ENCODE assay signal across 19 cellular contexts in the genomic region with DNA sequence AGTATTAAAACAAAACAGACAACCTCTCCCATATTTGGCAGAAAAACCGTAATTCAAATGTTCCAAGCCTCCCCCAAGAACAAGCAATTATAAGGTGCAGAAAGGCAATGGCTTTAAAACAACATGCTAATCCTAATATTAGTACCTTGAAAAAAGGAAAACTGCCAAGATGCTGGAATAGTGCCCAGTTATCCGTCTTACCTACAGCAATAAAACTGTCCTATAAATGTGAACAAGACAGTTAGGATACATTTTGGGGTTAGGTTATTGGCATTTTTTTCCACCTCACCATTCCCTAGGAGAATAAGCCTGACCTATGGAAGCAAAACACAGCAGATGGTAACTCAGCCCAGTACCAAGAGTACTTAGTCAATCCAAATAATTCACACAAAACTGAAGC.
DNase-seq lines count a peak whose midpoint lies in the region; ATAC-seq and TF ChIP-seq lines count a peak whose summit lies in the region.
"Had no signal": no experiment of that assay in that cellular context is flagged by ENCODE, and none has a peak within 500 bp of the region (broad histone marks: within the 10 kb centered on the region; RNA-seq: fewer than 3 reads in every experiment).

No MANE protein-coding gene starts in this region.

- H2AFZ ChIP-seq in PC-3 (ENCODE audit: low read length) = no peak overlapping the region

- no peaks in the 10 kb centered on the region for H3F3A ChIP-seq in PC-3 (ENCODE audit: low read length, unreplicated experiment)

- peaks cover 86% of the 10 kb centered on the region for H3K4me1 Mint-ChIP-seq in HFFc6 (ENCODE audit: low read depth)

- TF ChIP-seq CTCF in HFFc6 (IDR thresholded peaks at IDR 0.05) (no peak), PC-3 (conservative IDR thresholded peaks at IDR 0.05; ENCODE audit: low read depth, low read length) (no peak)

- no peaks in the 10 kb centered on the region for H3K27me3 ChIP-seq in PC-3 (ENCODE audit: low read length)

- no peaks in the 10 kb centered on the region for H4K20me1 ChIP-seq in PC-3 (ENCODE audit: low read length)

- ATAC-seq in PC-3 (no peak), Right ventricle myocardium inferior (no peak)

- H3K4me2 ChIP-seq in PC-3 (ENCODE audit: low read length) = no peak overlapping the region
- H3K4me2 ChIP-seq: KMS-11 had no signal

- H3K27me3 Mint-ChIP-seq in HFFc6 (ENCODE audit: insufficient read depth) = no peaks in the 10 kb centered on the region; the same call in 1 of the 2 replicates

- H3K9me2 ChIP-seq in PC-3 (replicated peaks; ENCODE audit: low read length) = no peaks in the 10 kb centered on the region

- H3K4me1 ChIP-seq in PC-3 (ENCODE audit: insufficient read depth, low read length) = peaks cover 17% of the 10 kb centered on the region

- H3K9me3 Mint-ChIP-seq in HFFc6 = no peaks in the 10 kb centered on the region
- H3K9me3 Mint-ChIP-seq: T-helper 1 cell treated with Interleukin-12 subunit alpha and Interleukin-12 subunit beta and Interleukin-4 antibody, amounts not matched to agents 30 μg/mL and 1 μg/mL, for 36 hours had no signal

- H3K27ac Mint-ChIP-seq in HFFc6 = peak overlapping the region; percentile 21; the same call in 1 of the 2 replicates
- H3K27ac Mint-ChIP-seq: T-helper 1 cell treated with Interleukin-12 subunit alpha and Interleukin-12 subunit beta and Interleukin-4 antibody, amounts not matched to agents 30 μg/mL and 1 μg/mL, for 36 hours had no signal

- H3K79me2 ChIP-seq in PC-3 (ENCODE audit: low read length) = no peaks in the 10 kb centered on the region

- no peak overlapping the region for H3K27ac ChIP-seq in PC-3 (ENCODE audit: low read length)
- H3K27ac ChIP-seq: KMS-11 had no signal

- H3K9me3 ChIP-seq in PC-3 (ENCODE audit: low read length) = no peaks in the 10 kb centered on the region

- CTCF ChIA-PET in PC-3 (lab: Charles Lee) = no interaction called here

- POLR2A ChIA-PET in PC-3 (lab: Charles Lee; ENCODE audit: unreplicated experiment) = no interaction called here

- intact Hi-C loops in PC-3 (cut with micrococcal nuclease) = no loop called here
- intact Hi-C loops in Right ventricle myocardium inferior (cut with DNase I) = loop anchor here (10.0 kb wide), 1 partner anchor 180 kb away; no protein-coding TSS in a partner anchor

- no peaks in the 10 kb centered on the region for H3K36me3 ChIP-seq in PC-3 (ENCODE audit: low read depth, low read length)

- no peak overlapping the region for H3K4me3 ChIP-seq in PC-3 (ENCODE audit: low read length)

- no TSS peak for BruUV-seq in PC-3 (replicated peaks; lab: Mats Ljungman, UMichigan)

- H3K9ac ChIP-seq in PC-3 (ENCODE audit: low read length) = no peak overlapping the region
- H3K9ac ChIP-seq: KMS-11 had no signal

- no peak overlapping the region for H3K4me3 Mint-ChIP-seq in HFFc6
- H3K4me3 Mint-ChIP-seq: T-helper 1 cell treated with Interleukin-12 subunit alpha and Interleukin-12 subunit beta and Interleukin-4 antibody, amounts not matched to agents 30 μg/mL and 1 μg/mL, for 36 hours had no signal

- peaks cover 18% of the 10 kb centered on the region for H3K36me3 Mint-ChIP-seq in HFFc6 (ENCODE audit: low read depth)

- DNase-seq in NCI-H1105 treated with DMSO at 0.1 percent for 48 hours (lab: John Stamatoyannopoulos, UW) (peak; percentile 24), NCI-H1105 (lab: John Stamatoyannopoulos, UW) (no peak), HFFc6 (no peak), PC-3 (peak; percentile 15), HK-2 (ENCODE audit: unreplicated experiment) (no peak), Right ventricle myocardium inferior (ENCODE audit: missing footprints) (no peak), NCI-H128 (lab: John Stamatoyannopoulos, UW; ENCODE audit: unreplicated experiment) (no peak)
- DNase-seq: 8988T, AML-193, DMS79 treated with DMSO at 0.1 percent for 48 hours, GOT3, NCI-H1436 treated with DMSO at 0.1 percent for 48 hours, NCI-H1930, NCI-H226, NCI-H526, SHP77, T1000 had no signal

Comparison
In these comparisons a context has a peak if more than half of its experiments do, and no peak if none do; other contexts are left out.
1. DNase-seq: peak in NCI-H1105 treated with DMSO at 0.1 percent for 48 hours (single experiment) and PC-3 (single experiment); none in NCI-H1105 (single experiment), HFFc6 (single experiment), HK-2 (single experiment), Right ventricle myocardium inferior (single experiment) and NCI-H128 (single experiment).